ENCODE assay signal across 18 cellular contexts in the genomic region with DNA sequence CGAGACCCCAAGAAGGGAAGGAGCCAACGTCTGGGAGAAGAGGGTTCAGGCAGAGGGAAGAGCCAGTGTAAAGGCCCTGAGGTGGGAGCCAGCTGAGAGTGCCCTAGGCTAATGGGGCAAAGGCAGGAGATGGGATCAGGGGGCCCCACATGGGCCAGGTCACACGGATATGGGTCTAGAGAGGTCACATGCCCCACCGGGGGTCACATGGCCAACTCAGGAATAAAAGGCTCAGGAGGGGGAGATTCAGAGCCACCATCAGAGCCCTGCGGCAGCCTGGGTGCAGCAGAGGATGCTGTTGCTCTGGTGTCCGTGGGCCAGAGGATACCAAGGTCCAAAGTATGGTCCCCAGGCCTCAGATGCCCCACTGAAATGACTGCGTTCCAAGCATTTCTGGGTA. TPM values are rescaled to one million over a fixed set of nuclear protein-coding genes. Genes with fewer than 3 reads are reported as not detected.
A peak's percentile ranks its signal among the peaks of the same experiment; 100 is the strongest.
DNase-seq lines count a peak whose midpoint lies in the region; ATAC-seq and TF ChIP-seq lines count a peak whose summit lies in the region.
"Had no signal": no experiment of that assay in that cellular context is flagged by ENCODE, and none has a peak within 500 bp of the region (broad histone marks: within the 10 kb centered on the region; RNA-seq: fewer than 3 reads in every experiment).

No MANE protein-coding gene starts in this region.

- ATAC-seq in WTC11 (no peak), GM18867 (IDR thresholded peaks at IDR 0.05; ENCODE audit: unreplicated experiment) (no peak), GM18907 (IDR thresholded peaks at IDR 0.05; ENCODE audit: unreplicated experiment) (no peak)
- ATAC-seq: CD8-positive, alpha-beta T cell; GM12878 had no signal

- H3K18ac ChIP-seq in neuronal stem cell (ENCODE audit: low read length), result no peak overlapping the region

- H2AK5ac ChIP-seq in neuronal stem cell (ENCODE audit: low read depth, low read length), result peak overlapping the region; percentile 27

- peak overlapping the region; percentile 40 for H2BK5ac ChIP-seq in neuronal stem cell (ENCODE audit: low read length)

- no peak for DNase-seq in WTC11 (ENCODE audit: low spot score)
- no peak for DNase-seq in endothelial cell (ENCODE audit: low spot score)
- DNase-seq in neuronal stem cell (ENCODE audit: low spot score), result no peak
- no peak for DNase-seq in NCI-H1436 (lab: John Stamatoyannopoulos, UW)
- DNase-seq: Caco-2; CD4-positive, CD25-positive, alpha-beta regulatory T cell; CD8-positive, alpha-beta T cell; DMS153; DND-41; GM23248; HFFc6 had no signal

- H3K27ac Mint-ChIP-seq in WTC11 (no peak overlapping the region), endothelial cell (ENCODE audit: unreplicated experiment) (no peak overlapping the region)
- H3K27ac Mint-ChIP-seq: B cell; CD4-positive, CD25-positive, alpha-beta regulatory T cell; CD8-positive, alpha-beta T cell; HFFc6 had no signal

- no peaks in the 10 kb centered on the region for H3K36me3 ChIP-seq in neuronal stem cell (replicated peaks in 1 of 2; ENCODE audit: control insufficient read depth in 2 of 2, insufficient read depth in 2 of 2, low read length in 2 of 2)
- H3K36me3 ChIP-seq: BLaER1, HAP-1 had no signal

- H3K36me3 Mint-ChIP-seq in WTC11 (no peaks in the 10 kb centered on the region), endothelial cell (ENCODE audit: low read depth, unreplicated experiment) (no peaks in the 10 kb centered on the region)
- H3K36me3 Mint-ChIP-seq: CD4-positive, CD25-positive, alpha-beta regulatory T cell; CD8-positive, alpha-beta T cell had no signal

- peaks cover 27% of the 10 kb centered on the region for H3K27me3 Mint-ChIP-seq in WTC11 (ENCODE audit: low read depth)
- peaks cover 17% of the 10 kb centered on the region for H3K27me3 Mint-ChIP-seq in endothelial cell (ENCODE audit: unreplicated experiment)

- peak overlapping the region; percentile 16 for H4K91ac ChIP-seq in neuronal stem cell (ENCODE audit: low read depth, low read length, poor library complexity)

- no peaks in the 10 kb centered on the region for H3K79me1 ChIP-seq in neuronal stem cell (ENCODE audit: low read depth, low read length)

- no peaks in the 10 kb centered on the region for H3K9me3 ChIP-seq in neuronal stem cell (replicated peaks in 1 of 2; ENCODE audit: control insufficient read depth in 2 of 2, insufficient read depth in 1 of 2, low read depth in 1 of 2, low read length in 2 of 2)
- H3K9me3 ChIP-seq: BLaER1, Caco-2, HAP-1 had no signal

- no peak overlapping the region for H2AFZ ChIP-seq in neuronal stem cell (ENCODE audit: low read length)
- H2AFZ ChIP-seq: GM23248 had no signal

- CTCF ChIA-PET in WTC11 (lab: Charles Lee), result interaction anchor here (0.6 to 1.4 kb wide), 3 partner anchors 45 to 86 kb away, joined by 3 to 4 read pairs (median 3); no protein-coding TSS in a partner anchor

- no peak for TF ChIP-seq CTCF in WTC11 (IDR thresholded peaks at IDR 0.05)
- TF ChIP-seq CTCF in endothelial cell (IDR thresholded peaks at IDR 0.05; ENCODE audit: unreplicated experiment), result no peak

- no CpG with 5 or more reads among the region's 7 CpGs for WGBS in neuronal stem cell (ENCODE audit: extremely low coverage in 2 of 2, insufficient read length in 2 of 2, insufficient replicate concordance in 1 of 2), 2 donors

- H4K8ac ChIP-seq in neuronal stem cell (ENCODE audit: low read depth, low read length), result no peak overlapping the region

- H3K4ac ChIP-seq in neuronal stem cell (ENCODE audit: low read length), result no peak overlapping the region

- H3K4me3 Mint-ChIP-seq in WTC11, result no peak overlapping the region
- H3K4me3 Mint-ChIP-seq in endothelial cell (ENCODE audit: unreplicated experiment), result peak overlapping the region; percentile 37
- H3K4me3 Mint-ChIP-seq: B cell; CD4-positive, CD25-positive, alpha-beta regulatory T cell; CD8-positive, alpha-beta T cell; HFFc6 had no signal

- H3K27me3 ChIP-seq in neuronal stem cell (ENCODE audit: control insufficient read depth in 3 of 3, insufficient read depth in 3 of 3, low read depth in 1 of 3, low read length in 3 of 3), result peaks cover 0 to 48% (median 0%) of the 10 kb centered on the region in 3 experiments
- H3K27me3 ChIP-seq: BLaER1 had no signal

- no peak overlapping the region for H3K9ac ChIP-seq in neuronal stem cell (ENCODE audit: low read depth, low read length, poor library complexity)
- H3K9ac ChIP-seq: BLaER1, GM23248 had no signal

- POLR2A ChIA-PET in WTC11 (lab: Charles Lee), result no interaction called here

- no peak overlapping the region for H3K14ac ChIP-seq in neuronal stem cell (ENCODE audit: low read length)

- no peak overlapping the region for H2BK120ac ChIP-seq in neuronal stem cell (ENCODE audit: low read depth, low read length)

- H3K27ac ChIP-seq in neuronal stem cell (replicated peaks; ENCODE audit: low read length), result no peak overlapping the region
- H3K27ac ChIP-seq: BLaER1, C4-2B, GM23248 had no signal

- H3K4me3 ChIP-seq in neuronal stem cell (ENCODE audit: low read length in 2 of 2), result no peak overlapping the region
- H3K4me3 ChIP-seq: BLaER1, GM12878, GM23248, HAP-1 had no signal

- peak overlapping the region; percentile 76 for H2BK12ac ChIP-seq in neuronal stem cell (ENCODE audit: low read length)

- peak overlapping the region; percentile 9 for H3K23ac ChIP-seq in neuronal stem cell (ENCODE audit: low read depth, low read length, poor library complexity)

- peak overlapping the region; percentile 2 for H2BK15ac ChIP-seq in neuronal stem cell (ENCODE audit: low read length)

- peaks cover 9 to 28% of the 10 kb centered on the region in 2 donors for H3K4me1 ChIP-seq in neuronal stem cell (ENCODE audit: control insufficient read depth in 2 of 2, insufficient read depth in 1 of 2, low read depth in 1 of 2, low read length in 2 of 2)
- H3K4me1 ChIP-seq: Caco-2, HAP-1 had no signal

- no peaks in the 10 kb centered on the region for H3K9me3 Mint-ChIP-seq in WTC11
- no peaks in the 10 kb centered on the region for H3K9me3 Mint-ChIP-seq in endothelial cell (ENCODE audit: unreplicated experiment)
- H3K9me3 Mint-ChIP-seq: CD4-positive, CD25-positive, alpha-beta regulatory T cell; CD8-positive, alpha-beta T cell; HFFc6 had no signal

- H3K4me2 ChIP-seq in neuronal stem cell (ENCODE audit: insufficient read depth, low read length, poor library complexity, severe bottlenecking), result no peak overlapping the region
- H3K4me2 ChIP-seq: BLaER1 had no signal

- H3K4me1 Mint-ChIP-seq in WTC11 (peaks cover 13% of the 10 kb centered on the region), endothelial cell (ENCODE audit: unreplicated experiment) (peaks cover 8% of the 10 kb centered on the region)
- H3K4me1 Mint-ChIP-seq: B cell; CD4-positive, CD25-positive, alpha-beta regulatory T cell had no signal

TF ChIP-seq in WTC11, 78 proteins besides CTCF, POLR2A, EP300 and RAD21 (continues in another document):
- TF ChIP-seq, protein P1, sequence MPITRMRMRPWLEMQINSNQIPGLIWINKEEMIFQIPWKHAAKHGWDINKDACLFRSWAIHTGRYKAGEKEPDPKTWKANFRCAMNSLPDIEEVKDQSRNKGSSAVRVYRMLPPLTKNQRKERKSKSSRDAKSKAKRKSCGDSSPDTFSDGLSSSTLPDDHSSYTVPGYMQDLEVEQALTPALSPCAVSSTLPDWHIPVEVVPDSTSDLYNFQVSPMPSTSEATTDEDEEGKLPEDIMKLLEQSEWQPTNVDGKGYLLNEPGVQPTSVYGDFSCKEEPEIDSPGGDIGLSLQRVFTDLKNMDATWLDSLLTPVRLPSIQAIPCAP (CRISPR knock-in tag; IDR thresholded peaks at IDR 0.05), result no peak
- TF ChIP-seq, protein P2, sequence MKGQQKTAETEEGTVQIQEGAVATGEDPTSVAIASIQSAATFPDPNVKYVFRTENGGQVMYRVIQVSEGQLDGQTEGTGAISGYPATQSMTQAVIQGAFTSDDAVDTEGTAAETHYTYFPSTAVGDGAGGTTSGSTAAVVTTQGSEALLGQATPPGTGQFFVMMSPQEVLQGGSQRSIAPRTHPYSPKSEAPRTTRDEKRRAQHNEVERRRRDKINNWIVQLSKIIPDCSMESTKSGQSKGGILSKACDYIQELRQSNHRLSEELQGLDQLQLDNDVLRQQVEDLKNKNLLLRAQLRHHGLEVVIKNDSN (CRISPR knock-in tag; IDR thresholded peaks at IDR 0.05), result peak; percentile 60
- TF ChIP-seq, protein P3, sequence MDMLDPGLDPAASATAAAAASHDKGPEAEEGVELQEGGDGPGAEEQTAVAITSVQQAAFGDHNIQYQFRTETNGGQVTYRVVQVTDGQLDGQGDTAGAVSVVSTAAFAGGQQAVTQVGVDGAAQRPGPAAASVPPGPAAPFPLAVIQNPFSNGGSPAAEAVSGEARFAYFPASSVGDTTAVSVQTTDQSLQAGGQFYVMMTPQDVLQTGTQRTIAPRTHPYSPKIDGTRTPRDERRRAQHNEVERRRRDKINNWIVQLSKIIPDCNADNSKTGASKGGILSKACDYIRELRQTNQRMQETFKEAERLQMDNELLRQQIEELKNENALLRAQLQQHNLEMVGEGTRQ (CRISPR knock-in tag; IDR thresholded peaks at IDR 0.05), result peak; percentile 73
- TF ChIP-seq ZMAT4 (CRISPR knock-in tag; IDR thresholded peaks at IDR 0.05), result no peak

RNA-seq across cellular contexts. Expression of gene SLC6A6, which starts 55.3 kb away (rescaled TPM):
- total RNA-seq in WTC11 (2021) (144 to 211 TPM (median 147 TPM) in 3 replicates), endothelial cell (ENCODE audit: unreplicated experiment) (46.3 TPM)
- 27.6 TPM for polyA plus RNA-seq in neuronal stem cell (2013, experiment 1 of 2)
- 30.3 TPM for polyA plus RNA-seq in neuronal stem cell (2013, experiment 2 of 2)
